Comparison of ENCODE assay signal across 28 cellular contexts in the genomic region with DNA sequence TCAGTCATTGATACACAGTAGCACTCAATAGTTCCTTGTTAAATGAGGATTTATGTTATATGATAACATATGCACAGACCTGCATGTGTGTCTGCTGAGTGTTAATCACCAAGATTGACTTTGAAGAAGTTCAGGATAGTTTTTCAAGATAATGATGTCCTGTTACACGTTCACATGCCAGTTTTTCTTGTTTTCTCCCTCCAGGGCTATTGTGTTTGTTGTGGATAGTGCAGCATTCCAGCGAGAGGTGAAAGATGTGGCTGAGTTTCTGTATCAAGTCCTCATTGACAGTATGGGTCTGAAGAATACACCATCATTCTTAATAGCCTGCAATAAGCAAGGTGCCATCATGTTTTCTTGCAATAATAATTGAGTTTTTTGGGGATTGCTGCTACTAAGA. TPM values are rescaled to one million over a fixed set of nuclear protein-coding genes. Genes with fewer than 3 reads are reported as not detected.
DNase-seq lines count a peak whose midpoint lies in the region; ATAC-seq, FAIRE-seq and TF ChIP-seq lines count a peak whose summit lies in the region.
"Had no signal": no experiment of that assay in that cellular context is flagged by ENCODE, and none has a peak within 500 bp of the region (broad histone marks: within the 10 kb centered on the region; RNA-seq: fewer than 3 reads in every experiment).

No MANE protein-coding gene starts in this region.

- ATAC-seq in stimulated activated effector memory CD8-positive, alpha-beta T cell treated with anti-CD3 and anti-CD28 coated beads, Interleukin-12 subunit alpha, Interleukin-12 subunit beta, amount 100 ng/mL, for 72 hours = no peak
- ATAC-seq in upper lobe of right lung = no peak
- ATAC-seq: GM12878 had no signal

- 63% methylated on average over 2 of the region's 2 CpGs for WGBS in mammary epithelial cell (ENCODE audit: low coverage, missing lambda C conversion rate)

- dilution Hi-C loops in mammary epithelial cell (cut with HindIII; ENCODE audit: low sequenced_read_pairs) = no loop called here

- H3K27ac ChIP-seq in mammary epithelial cell (ENCODE audit: insufficient read depth, low read depth, low read length) (no peak overlapping the region), upper lobe of right lung (no peak overlapping the region)
- H3K27ac ChIP-seq: BLaER1 had no signal

- peak overlapping the region; percentile 18 for H3K27ac Mint-ChIP-seq in activated T-cell treated with anti-CD3 and anti-CD28 coated beads, Interleukin-2, amount 50 U/mL, for 24 hours
- peak overlapping the region; percentile 73 for H3K27ac Mint-ChIP-seq in MCF 10A (ENCODE audit: low read depth, unreplicated experiment)
- H3K27ac Mint-ChIP-seq in stimulated activated effector memory CD8-positive, alpha-beta T cell treated with anti-CD3 and anti-CD28 coated beads, Interleukin-12 subunit alpha, Interleukin-12 subunit beta, amount 100 ng/mL, for 72 hours = peak overlapping the region; percentile 9

- H3K4me3 ChIP-seq in mammary epithelial cell (replicated peaks in 1 of 3; ENCODE audit: insufficient read depth in 1 of 3, low read depth in 2 of 3, low read length in 3 of 3) (no peak overlapping the region), upper lobe of right lung (no peak overlapping the region)
- H3K4me3 ChIP-seq: BLaER1, GM12878 had no signal

- intact Hi-C loops in MCF 10A (cut with micrococcal nuclease) = loop anchor here (5.0 to 10.0 kb wide), 3 partner anchors 399 to 1083 kb away; no protein-coding TSS in a partner anchor
- intact Hi-C loops in mammary epithelial cell (cut with micrococcal nuclease) = no loop called here
- intact Hi-C loops in upper lobe of right lung (cut with DNase I) = no loop called here

- peaks cover 7% of the 10 kb centered on the region for H3K79me2 ChIP-seq in mammary epithelial cell (ENCODE audit: insufficient read depth, low read length)

- TF ChIP-seq CTCF in MCF 10A (IDR thresholded peaks at IDR 0.05; ENCODE audit: unreplicated experiment) (no peak), mammary epithelial cell (conservative IDR thresholded peaks at IDR 0.05 in 1 of 2, IDR thresholded peaks at IDR 0.05 in 1 of 2; ENCODE audit: extremely low read depth in 1 of 2, insufficient read depth in 1 of 2, low read depth in 1 of 2, low read length in 2 of 2) (no peak), upper lobe of right lung (IDR thresholded peaks at IDR 0.05) (no peak)

- no peaks in the 10 kb centered on the region for H3K9me3 Mint-ChIP-seq in activated T-cell treated with anti-CD3 and anti-CD28 coated beads, Interleukin-2, amount 50 U/mL, for 24 hours
- no peaks in the 10 kb centered on the region for H3K9me3 Mint-ChIP-seq in MCF 10A (ENCODE audit: unreplicated experiment)
- H3K9me3 Mint-ChIP-seq in stimulated activated effector memory CD8-positive, alpha-beta T cell treated with anti-CD3 and anti-CD28 coated beads, Interleukin-12 subunit alpha, Interleukin-12 subunit beta, amount 100 ng/mL, for 72 hours = no peaks in the 10 kb centered on the region
- H3K9me3 Mint-ChIP-seq: CD14-positive monocyte; CD4-positive, alpha-beta memory T cell; CD4-positive, CD25-positive, alpha-beta regulatory T cell; CD8-positive, alpha-beta memory T cell had no signal

- in situ Hi-C loops in mammary epithelial cell (cut with MboI; ENCODE audit: low sequenced_read_pairs in 2 of 2) = no loop called here

- no peak for FAIRE-seq in urothelium cell line (lab: Jason Lieb, UNC)
- FAIRE-seq: A204.1, GM12878, GM12892, GM18507 had no signal

- H3K4me3 Mint-ChIP-seq in activated T-cell treated with anti-CD3 and anti-CD28 coated beads, Interleukin-2, amount 50 U/mL, for 24 hours = no peak overlapping the region
- H3K4me3 Mint-ChIP-seq in MCF 10A (ENCODE audit: unreplicated experiment) = no peak overlapping the region
- no peak overlapping the region for H3K4me3 Mint-ChIP-seq in stimulated activated effector memory CD8-positive, alpha-beta T cell treated with anti-CD3 and anti-CD28 coated beads, Interleukin-12 subunit alpha, Interleukin-12 subunit beta, amount 100 ng/mL, for 72 hours
- H3K4me3 Mint-ChIP-seq: CD14-positive monocyte; CD4-positive, alpha-beta memory T cell; CD4-positive, CD25-positive, alpha-beta regulatory T cell had no signal

- BruUV-seq in MCF 10A (replicated peaks; lab: Mats Ljungman, UMichigan) (no TSS peak), mammary epithelial cell (replicated peaks; lab: Mats Ljungman, UMichigan) (no TSS peak)

- no peaks in the 10 kb centered on the region for H3K9me3 ChIP-seq in mammary epithelial cell (replicated peaks; ENCODE audit: insufficient read depth, low read length)
- H3K9me3 ChIP-seq in upper lobe of right lung = no peaks in the 10 kb centered on the region
- H3K9me3 ChIP-seq: BE2C, BLaER1 had no signal

- H3K4me1 ChIP-seq in mammary epithelial cell (ENCODE audit: insufficient read depth, low read length) (peaks cover 15% of the 10 kb centered on the region), upper lobe of right lung (no peaks in the 10 kb centered on the region)
- H3K4me1 ChIP-seq: BE2C, BLaER1 had no signal

- H3K27me3 ChIP-seq in mammary epithelial cell (ENCODE audit: insufficient read depth, low read length) (no peaks in the 10 kb centered on the region), upper lobe of right lung (no peaks in the 10 kb centered on the region)
- H3K27me3 ChIP-seq: BE2C, BLaER1 had no signal

- H3K36me3 ChIP-seq in mammary epithelial cell (ENCODE audit: insufficient read depth, low read length) = peaks cover 31% of the 10 kb centered on the region
- H3K36me3 ChIP-seq in upper lobe of right lung = peaks cover 92% of the 10 kb centered on the region

- CTCF ChIA-PET in MCF 10A (lab: Yijun Ruan, JAX) = interaction anchor here (0.6 kb wide), 1 partner anchor 224 kb away, joined by 4 read pairs; no protein-coding TSS in a partner anchor
- CTCF ChIA-PET in mammary epithelial cell (lab: Charles Lee; ENCODE audit: low non-redundant PET) = no interaction called here

- no peak for DNase-seq in activated T-cell treated with anti-CD3 and anti-CD28 coated beads, Interleukin-2, amount 50 U/mL, for 24 hours
- no peak for DNase-seq in activated T-cell treated with anti-CD3 and anti-CD28 coated beads, Interleukin-2, amount 50 U/mL, for 48 hours
- DNase-seq in MCF 10A (ENCODE audit: unreplicated experiment) (no peak), mammary epithelial cell (no peak), upper lobe of right lung (no peak), urothelium cell line (ENCODE audit: low spot score) (no peak)
- no peak for DNase-seq in stimulated activated effector memory CD8-positive, alpha-beta T cell treated with anti-CD3 and anti-CD28 coated beads, Interleukin-12 subunit alpha, Interleukin-12 subunit beta, amount 100 ng/mL, for 72 hours (ENCODE audit: low spot score in 2 of 2)
- DNase-seq: 8988T; ACHN; BE2C; C1 segment of cervical spinal cord; CD4-positive, alpha-beta memory T cell; CD4-positive, CD25-positive, alpha-beta regulatory T cell; CD8-positive, alpha-beta memory T cell; COR-L47; DMS 273 treated with DMSO at 0.1 percent for 48 hours; DMS153; DMS53; DMS79; DND-41; EL; GDM1 had no signal

- peaks cover 93% of the 10 kb centered on the region for H3K36me3 Mint-ChIP-seq in activated T-cell treated with anti-CD3 and anti-CD28 coated beads, Interleukin-2, amount 50 U/mL, for 24 hours (ENCODE audit: low read depth)
- H3K36me3 Mint-ChIP-seq in MCF 10A (ENCODE audit: insufficient read depth, unreplicated experiment) = peaks cover 92% of the 10 kb centered on the region
- peaks cover 100% of the 10 kb centered on the region for H3K36me3 Mint-ChIP-seq in stimulated activated effector memory CD8-positive, alpha-beta T cell treated with anti-CD3 and anti-CD28 coated beads, Interleukin-12 subunit alpha, Interleukin-12 subunit beta, amount 100 ng/mL, for 72 hours

- H2AFZ ChIP-seq in mammary epithelial cell (ENCODE audit: low read depth, low read length) = no peak overlapping the region

- POLR2A ChIA-PET in MCF 10A (lab: Yijun Ruan, JAX) = interaction anchor here (0.6 kb wide), 1 partner anchor 381 kb away, joined by 3 read pairs; no protein-coding TSS in a partner anchor

- H3K4me1 Mint-ChIP-seq in activated T-cell treated with anti-CD3 and anti-CD28 coated beads, Interleukin-2, amount 50 U/mL, for 24 hours (ENCODE audit: low read depth) = peaks cover 32% of the 10 kb centered on the region
- H3K4me1 Mint-ChIP-seq in MCF 10A (ENCODE audit: insufficient read depth, unreplicated experiment) = peaks cover 18% of the 10 kb centered on the region
- peaks cover 7% of the 10 kb centered on the region for H3K4me1 Mint-ChIP-seq in stimulated activated effector memory CD8-positive, alpha-beta T cell treated with anti-CD3 and anti-CD28 coated beads, Interleukin-12 subunit alpha, Interleukin-12 subunit beta, amount 100 ng/mL, for 72 hours
- H3K4me1 Mint-ChIP-seq: CD14-positive monocyte had no signal

- no peaks in the 10 kb centered on the region for H3K27me3 Mint-ChIP-seq in activated T-cell treated with anti-CD3 and anti-CD28 coated beads, Interleukin-2, amount 50 U/mL, for 24 hours
- no peaks in the 10 kb centered on the region for H3K27me3 Mint-ChIP-seq in MCF 10A (ENCODE audit: insufficient read depth, unreplicated experiment)
- H3K27me3 Mint-ChIP-seq: CD4-positive, alpha-beta memory T cell; CD4-positive, CD25-positive, alpha-beta regulatory T cell; CD8-positive, alpha-beta memory T cell had no signal

- H3K4me2 ChIP-seq in mammary epithelial cell (ENCODE audit: insufficient read depth, low read depth, low read length) = no peak overlapping the region
- H3K4me2 ChIP-seq: BLaER1 had no signal

- H4K20me1 ChIP-seq in mammary epithelial cell (ENCODE audit: insufficient read depth, low read length) = no peaks in the 10 kb centered on the region

- H3K9ac ChIP-seq in mammary epithelial cell (ENCODE audit: insufficient read depth, low read length) = no peak overlapping the region
- H3K9ac ChIP-seq: BLaER1 had no signal

RNA-seq across cellular contexts. Expression of a gene that starts 9.8 kb away (rescaled TPM):
- total RNA-seq in MCF 10A (2022) (180 and 212 TPM in 2 replicates), mammary epithelial cell (10 to 100 TPM; 79.0 to 92.6 TPM), upper lobe of right lung (45.4 TPM)
- polyA plus RNA-seq in mammary epithelial cell = 56.2 TPM
- polyA minus RNA-seq in mammary epithelial cell = 29.8 TPM

Comparison
In these comparisons a context has a peak if more than half of its experiments do, and no peak if none do; other contexts are left out.
1. H3K27ac Mint-ChIP-seq: peak in every context shown above with its lines; median percentile 73 in MCF 10A; 18 in activated T-cell treated with anti-CD3 and anti-CD28 coated beads, Interleukin-2, amount 50 U/mL, for 24 hours; 9 in stimulated activated effector memory CD8-positive, alpha-beta T cell treated with anti-CD3 and anti-CD28 coated beads, Interleukin-12 subunit alpha, Interleukin-12 subunit beta, amount 100 ng/mL, for 72 hours.